In the genomic region with DNA sequence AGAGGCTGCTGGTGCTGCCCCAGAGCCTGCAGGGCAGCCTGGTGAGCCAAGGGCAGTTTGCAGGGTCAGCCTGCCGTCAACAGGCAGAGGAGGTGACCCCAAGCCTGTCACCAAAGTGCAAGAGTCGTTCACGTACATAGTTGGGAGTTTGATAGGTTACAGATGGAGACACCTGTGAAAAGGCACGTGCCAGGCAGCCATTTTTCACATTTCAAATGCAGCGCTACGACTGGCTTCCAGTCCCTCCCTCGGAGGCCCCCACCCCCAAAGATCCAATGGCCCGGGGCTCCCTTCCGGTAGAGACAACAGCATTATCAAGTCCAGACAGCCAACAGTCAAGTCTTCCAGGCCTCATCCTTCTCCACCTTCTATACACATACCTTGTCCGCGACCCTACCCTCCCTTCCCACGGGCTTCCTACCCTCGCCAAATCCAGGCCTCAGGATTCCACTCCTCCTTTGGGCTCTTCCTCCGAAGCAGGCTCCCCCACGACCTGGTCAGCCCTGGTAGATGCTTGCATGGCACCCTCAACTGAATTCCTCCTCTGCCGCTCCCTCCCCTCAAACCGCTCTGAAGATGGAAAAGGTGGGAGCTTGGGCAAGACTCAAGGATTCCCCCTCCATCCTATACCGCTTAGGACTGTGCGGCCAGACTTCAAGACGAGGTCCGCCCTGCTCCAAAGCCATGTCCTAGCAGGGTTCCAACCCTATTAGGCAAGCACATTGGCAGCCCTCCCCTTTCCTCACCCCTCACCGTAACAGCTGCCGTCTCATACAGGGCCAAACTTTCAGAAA, we compare ENCODE assay signal across 8 cellular contexts. TPM values are rescaled to one million over a fixed set of nuclear protein-coding genes. Genes with fewer than 3 reads are reported as not detected.
DNase-seq lines count a peak whose midpoint lies in the region; ATAC-seq, FAIRE-seq and TF ChIP-seq lines count a peak whose summit lies in the region.
"Had no signal": no experiment of that assay in that cellular context is flagged by ENCODE, and none has a peak within 500 bp of the region (broad histone marks: within the 10 kb centered on the region; RNA-seq: fewer than 3 reads in every experiment).

No MANE protein-coding gene starts in this region.

- TF ChIP-seq CTCF in Panc1 (IDR thresholded peaks at IDR 0.05) (no peak), esophagus muscularis mucosa (IDR thresholded peaks at IDR 0.05) (no peak), sigmoid colon (IDR thresholded peaks at IDR 0.05) (no peak)

- H3K27me3 ChIP-seq in Panc1 (ENCODE audit: control insufficient read depth, insufficient read depth, low read length), result no peaks in the 10 kb centered on the region
- H3K27me3 ChIP-seq in esophagus muscularis mucosa, result no peaks in the 10 kb centered on the region
- H3K27me3 ChIP-seq in sigmoid colon, result no peaks in the 10 kb centered on the region

- POLR2A ChIA-PET in Panc1 (lab: Charles Lee), result interaction anchor here (1.2 kb wide), 1 partner anchor 13 kb away, joined by 4 read pairs; the partner anchor contains the start of gene HNRNPH1

- ATAC-seq in Panc1, result peak; percentile 4
- no peak for ATAC-seq in GM18861 (IDR thresholded peaks at IDR 0.05; ENCODE audit: unreplicated experiment)

- peaks cover 68% of the 10 kb centered on the region for H3K4me1 ChIP-seq in Panc1 (ENCODE audit: control insufficient read depth, insufficient read depth, low read length)
- H3K4me1 ChIP-seq in esophagus muscularis mucosa, result peaks cover 22 to 100% (median 93%) of the 10 kb centered on the region in 4 donors
- peaks cover 0 to 80% (median 66%) of the 10 kb centered on the region in 4 donors for H3K4me1 ChIP-seq in sigmoid colon

- 61% methylated on average over 15 of the region's 23 CpGs for WGBS in esophagus muscularis mucosa
- 79 to 81% methylated on average over 23 of the region's 23 CpGs for WGBS in sigmoid colon, 2 donors

- in situ Hi-C loops in Panc1 (cut with HindIII; ENCODE audit: low pct_unique_long_range_greater_than_20kb, low sequenced_read_pairs), result no loop called here

- DNase-seq in GM12892 (ENCODE audit: insufficient read length) (no peak), Panc1 (ENCODE audit: low read depth, low spot score) (no peak), esophagus muscularis mucosa (ENCODE audit: extremely low spot score) (no peak), sigmoid colon (peak; percentile 76), frontal cortex (ENCODE audit: low spot score in 2 of 2) (no peak)
- no peak for DNase-seq in stimulated activated CD4-positive, alpha-beta T cell treated with anti-CD3 and anti-CD28 coated beads, Interleukin-2, amount 100 ng/mL, for 48 hours
- DNase-seq: NCI-H1105 had no signal

- H3K9me3 ChIP-seq in Panc1 (ENCODE audit: control insufficient read depth, insufficient read depth, low read depth, low read length) (no peaks in the 10 kb centered on the region), esophagus muscularis mucosa (no peaks in the 10 kb centered on the region), sigmoid colon (no peaks in the 10 kb centered on the region)

- FAIRE-seq in GM12892 (lab: Jason Lieb, UNC), result no peak
- FAIRE-seq in frontal cortex (lab: Jason Lieb, UNC), result no peak

- TF ChIP-seq EP300 in esophagus muscularis mucosa (IDR thresholded peaks at IDR 0.05) (no peak), sigmoid colon (IDR thresholded peaks at IDR 0.05) (no peak)

- CTCF ChIA-PET in Panc1 (lab: Charles Lee), result no interaction called here

- H3K36me3 ChIP-seq in Panc1 (ENCODE audit: control insufficient read depth, insufficient read depth, low read length) (peaks cover 24% of the 10 kb centered on the region), esophagus muscularis mucosa (peaks cover 58 to 98% (median 97%) of the 10 kb centered on the region in 4 donors), sigmoid colon (peaks cover 26 to 94% (median 44%) of the 10 kb centered on the region in 4 donors)

- H3K4me3 ChIP-seq in Panc1 (ENCODE audit: low read depth in 2 of 2, low read length in 2 of 2) (no peak overlapping the region), esophagus muscularis mucosa (no peak overlapping the region), sigmoid colon (no peak overlapping the region)

- H3K27ac ChIP-seq in Panc1 (ENCODE audit: low read length) (peak overlapping the region; percentile 23; the same call in 1 of the 2 replicates), esophagus muscularis mucosa (replicated peaks in 1 of 4) (peak overlapping the region; percentile 59 to 68 (median 64)), sigmoid colon (peak overlapping the region; percentile 45 to 85 (median 54))

- TF ChIP-seq POLR2A in GM12892 (IDR thresholded peaks at IDR 0.05; ENCODE audit: low read depth, low read length) (peak; percentile 60; the same call in 1 of the 2 replicates), esophagus muscularis mucosa (IDR thresholded peaks at IDR 0.05; ENCODE audit: low read depth) (no peak), sigmoid colon (IDR thresholded peaks at IDR 0.05) (no peak)

- BruUV-seq in Panc1 (replicated peaks; lab: Mats Ljungman, UMichigan), result no TSS peak

- intact Hi-C loops in Panc1 (cut with micrococcal nuclease; ENCODE audit: unreplicated experiment), result no loop called here
- intact Hi-C loops in esophagus muscularis mucosa (cut with DNase I), result no loop called here
- intact Hi-C loops in sigmoid colon (cut with DNase I), result no loop called here

RNA-seq across cellular contexts. Expression of gene HNRNPH1, which starts 13.2 kb away (rescaled TPM):
- 574 TPM for polyA plus RNA-seq in GM12892 (2012; ENCODE audit: missing spikeins)
- total RNA-seq in Panc1 (2021; ENCODE audit: unreplicated experiment) (587 TPM), esophagus muscularis mucosa (100 to 1,000 TPM; 234 to 369 (median 244) TPM), sigmoid colon (100 to 1,000 TPM; 264 to 495 (median 312) TPM), frontal cortex (818 TPM)
- polyA plus RNA-seq in Panc1 (2012; ENCODE audit: insufficient read length), result 477 TPM
- polyA plus RNA-seq in sigmoid colon, result 100 to 1,000 TPM in 1 of 3 donors, 10 to 100 TPM in 2; 63.8 to 255 (median 73.3) TPM

RNA-seq across cellular contexts. Expression of gene RUFY1, which starts 60.0 kb away (rescaled TPM):
- 20.5 TPM for polyA plus RNA-seq in GM12892 (2012; ENCODE audit: missing spikeins)
- total RNA-seq in Panc1 (2021; ENCODE audit: unreplicated experiment) (66.3 TPM), esophagus muscularis mucosa (10 to 100 TPM; 39.9 to 59.8 (median 45.6) TPM), sigmoid colon (10 to 100 TPM; 29.8 to 79.8 (median 45.9) TPM), frontal cortex (26.1 TPM)
- 51.6 TPM for polyA plus RNA-seq in Panc1 (2012; ENCODE audit: insufficient read length)
- 10 to 100 TPM; 28.9 to 34.2 (median 32.7) TPM for polyA plus RNA-seq in sigmoid colon
